8 cellular contexts compared by ENCODE assay signal in genomic region chr10:110225441-110225755, GRCh38. TPM values are rescaled to one million over a fixed set of nuclear protein-coding genes. Genes with fewer than 3 reads are reported as not detected.
DNase-seq lines count a peak whose midpoint lies in the region; ATAC-seq, FAIRE-seq and TF ChIP-seq lines count a peak whose summit lies in the region.

No MANE protein-coding gene starts in this region.

- H3K9ac ChIP-seq in astrocyte (ENCODE audit: low read length) = peak overlapping the region; percentile 75

- H3K9me3 Mint-ChIP-seq in astrocyte (ENCODE audit: unreplicated experiment) = no peaks in the 10 kb centered on the region

- TF ChIP-seq CTCF in astrocyte (IDR thresholded peaks at IDR 0.05; ENCODE audit: insufficient read depth, low read depth, low read length) = no peak

- H3K27me3 ChIP-seq in astrocyte (ENCODE audit: insufficient read depth, low read length) = no peaks in the 10 kb centered on the region
- no peaks in the 10 kb centered on the region for H3K27me3 ChIP-seq in mononuclear cell (ENCODE audit: insufficient read depth, low read length)

- ATAC-seq in GM18909 (IDR thresholded peaks at IDR 0.05; ENCODE audit: poor library complexity, unreplicated experiment) (peak; percentile 4), HG03066 (IDR thresholded peaks at IDR 0.05; ENCODE audit: low read depth, unreplicated experiment) (peak; percentile 4), HG03039 (IDR thresholded peaks at IDR 0.05; ENCODE audit: unreplicated experiment) (no peak)

- FAIRE-seq in astrocyte (lab: Jason Lieb, UNC) = no peak

- peaks cover 34% of the 10 kb centered on the region for H3K4me1 Mint-ChIP-seq in astrocyte (ENCODE audit: low read depth, unreplicated experiment)

- peaks cover 15% of the 10 kb centered on the region for H3K4me1 ChIP-seq in astrocyte (ENCODE audit: insufficient read depth, low read length)
- H3K4me1 ChIP-seq in mononuclear cell (ENCODE audit: insufficient read depth, low read length) = peaks cover 36% of the 10 kb centered on the region

- no peaks in the 10 kb centered on the region for H3K36me3 ChIP-seq in astrocyte (ENCODE audit: insufficient read depth, low read length)

- H2AFZ ChIP-seq in astrocyte (ENCODE audit: low read depth, low read length) = peak overlapping the region; percentile 65

- DNase-seq in astrocyte (ENCODE audit: low read depth) (no peak), NOMO-1 (lab: John Stamatoyannopoulos, UW; ENCODE audit: unreplicated experiment in 2 of 2) (no peak), H4 (ENCODE audit: low spot score) (no peak), iPS-NIHi11 (ENCODE audit: low spot score) (no peak)

- H3K4me3 Mint-ChIP-seq in astrocyte (ENCODE audit: unreplicated experiment) = peak overlapping the region; percentile 85

- H3K9me3 ChIP-seq in astrocyte (ENCODE audit: insufficient read depth, low read depth, low read length) = no peaks in the 10 kb centered on the region
- no peaks in the 10 kb centered on the region for H3K9me3 ChIP-seq in mononuclear cell (ENCODE audit: low read depth, low read length)

- no peaks in the 10 kb centered on the region for H4K20me1 ChIP-seq in astrocyte (ENCODE audit: insufficient read depth, low read length)

- H3K27me3 Mint-ChIP-seq in astrocyte (ENCODE audit: low read depth, unreplicated experiment) = no peaks in the 10 kb centered on the region

- H3K4me3 ChIP-seq in astrocyte (ENCODE audit: insufficient read depth, low read depth, low read length) = peak overlapping the region; percentile 67
- H3K4me3 ChIP-seq in mononuclear cell (ENCODE audit: low read length) = peak overlapping the region; percentile 78

- peak overlapping the region; percentile 85 for H3K4me2 ChIP-seq in astrocyte (ENCODE audit: low read length)

- no peak overlapping the region for H3K27ac ChIP-seq in astrocyte (ENCODE audit: low read depth, low read length)

- peaks cover 3% of the 10 kb centered on the region for H3K36me3 Mint-ChIP-seq in astrocyte (ENCODE audit: low read depth, unreplicated experiment)

- peak overlapping the region; percentile 82 for H3K27ac Mint-ChIP-seq in astrocyte (ENCODE audit: unreplicated experiment)

- H3K79me2 ChIP-seq in astrocyte (ENCODE audit: insufficient read depth, low read length) = no peaks in the 10 kb centered on the region

RNA-seq across cellular contexts. Expression of gene MXI1, which starts 18.0 kb away (rescaled TPM):
- total RNA-seq in astrocyte (31.5 and 35.4 TPM in 2 replicates), mononuclear cell (75.7 TPM)
- total RNA-seq in H4 (2014; rRNA removed; shearing (Covaris generic)) = 16.7 and 17.4 TPM in 2 replicates
